In genomic region chr12:58416211-58416610, GRCh38 we compare ENCODE assay signal across 1 cellular context.
TF ChIP-seq lines count a peak whose summit lies in the region.

No MANE protein-coding gene starts in this region.

TF ChIP-seq in WTC11, 78 proteins besides CTCF, POLR2A, EP300 and RAD21 (continued from another document):
- no peak for TF ChIP-seq USF2 (CRISPR knock-in tag; IDR thresholded peaks at IDR 0.05)
- TF ChIP-seq ZSCAN18 (CRISPR knock-in tag; IDR thresholded peaks at IDR 0.05) = no peak
- no peak for TF ChIP-seq IRF1 (CRISPR knock-in tag; IDR thresholded peaks at IDR 0.05)
- no peak for TF ChIP-seq HMGA2 (CRISPR knock-in tag; IDR thresholded peaks at IDR 0.05)
- no peak for TF ChIP-seq GRHL2 (CRISPR knock-in tag; IDR thresholded peaks at IDR 0.05; ENCODE audit: insufficient replicate concordance, severe bottlenecking)
- TF ChIP-seq ZNF281 (CRISPR knock-in tag; IDR thresholded peaks at IDR 0.05) = no peak
TF ChIP-seq in WTC11: peak in this region for 0.
